Comparison of ENCODE assay signal across 9 cellular contexts in the genomic region with DNA sequence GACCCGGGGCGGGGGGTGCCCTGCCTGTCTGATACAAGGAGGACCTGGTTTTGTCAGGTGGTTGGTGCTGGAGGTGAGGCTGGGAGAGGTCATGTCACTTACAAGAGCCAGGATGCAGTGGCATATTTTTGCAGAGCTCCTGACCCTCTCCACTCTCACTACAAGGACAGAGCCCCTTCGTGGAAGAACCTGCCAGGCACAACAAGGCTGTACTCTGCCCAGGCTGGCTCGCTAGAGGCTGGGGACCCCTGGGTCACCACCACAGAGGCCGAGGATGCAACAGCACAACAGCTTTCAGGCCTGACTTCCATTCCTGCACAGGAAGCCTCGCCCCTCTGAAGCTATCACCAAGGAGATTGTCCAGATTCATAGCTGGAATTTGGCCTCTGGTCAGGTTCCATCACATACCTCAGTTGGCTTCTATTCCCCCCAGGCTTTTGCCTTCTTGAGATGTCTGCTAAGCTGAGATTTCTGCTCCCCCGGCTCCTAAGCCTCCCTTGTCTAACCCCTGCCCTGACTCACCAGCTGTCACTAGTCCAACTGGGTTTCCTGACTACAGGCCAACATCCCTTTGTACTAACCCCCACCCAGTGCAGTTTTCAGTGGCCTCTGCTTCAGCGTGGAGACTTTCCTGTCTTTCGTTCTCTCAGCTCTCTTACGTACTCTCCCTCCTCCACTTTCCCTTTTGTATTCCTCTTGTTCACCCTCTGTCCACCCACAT.
DNase-seq lines count a peak whose midpoint lies in the region; ATAC-seq, FAIRE-seq and TF ChIP-seq lines count a peak whose summit lies in the region.
"Had no signal": no experiment of that assay in that cellular context is flagged by ENCODE, and none has a peak within 500 bp of the region (broad histone marks: within the 10 kb centered on the region; RNA-seq: fewer than 3 reads in every experiment).

No MANE protein-coding gene starts in this region.

- H3K9me3 ChIP-seq in AG04450 (ENCODE audit: control insufficient read depth, insufficient read depth, low read length) (no peaks in the 10 kb centered on the region), RWPE2 (ENCODE audit: severe bottlenecking) (no peaks in the 10 kb centered on the region), osteoblast (ENCODE audit: low read depth, low read length) (no peaks in the 10 kb centered on the region)
- no peaks in the 10 kb centered on the region for H3K9me3 ChIP-seq in CD8-positive, alpha-beta T cell (ENCODE audit: low read length)

- no peaks in the 10 kb centered on the region for H4K20me1 ChIP-seq in osteoblast (ENCODE audit: insufficient read depth, low read length)

- DNase-seq in AG04450 (ENCODE audit: low read depth, low spot score) (peak; percentile 86), RWPE2 (ENCODE audit: low spot score) (peak; percentile 91), frontal cortex (ENCODE audit: low spot score in 2 of 2) (peak; percentile 39 to 75), osteoblast (ENCODE audit: insufficient read length, low spot score, missing footprints) (peak; percentile 97), NOMO-1 treated with dmso at 0.1 percent for 144 hours (lab: John Stamatoyannopoulos, UW; ENCODE audit: unreplicated experiment) (no peak), AML-193 (lab: John Stamatoyannopoulos, UW) (no peak), T-helper 9 cell (no peak)
- DNase-seq in CD8-positive, alpha-beta T cell: no peak
- DNase-seq: SHP77 treated with DMSO at 0.1 percent for 48 hours had no signal

- H3K4me3 ChIP-seq in AG04450 (ENCODE audit: low read depth, low read length): no peak overlapping the region
- H3K4me3 ChIP-seq in RWPE2 (ENCODE audit: severe bottlenecking): no peak overlapping the region
- no peak overlapping the region for H3K4me3 ChIP-seq in osteoblast (ENCODE audit: insufficient read depth, low read length)
- no peak overlapping the region for H3K4me3 ChIP-seq in CD8-positive, alpha-beta T cell (ENCODE audit: low read depth, low read length)

- intact Hi-C loops in CD8-positive, alpha-beta T cell (cut with DNase I, micrococcal nuclease): no loop called here

- H3K4me1 Mint-ChIP-seq in CD8-positive, alpha-beta T cell (ENCODE audit: low read depth): no peaks in the 10 kb centered on the region

- H3K27ac ChIP-seq in AG04450 (ENCODE audit: low read depth, low read length): peak overlapping the region; percentile 70
- peak overlapping the region; percentile 97 for H3K27ac ChIP-seq in RWPE2 (ENCODE audit: poor library complexity, severe bottlenecking)
- H3K27ac ChIP-seq in osteoblast (ENCODE audit: low read depth, low read length): peak overlapping the region; percentile 14
- H3K27ac ChIP-seq in CD8-positive, alpha-beta T cell (ENCODE audit: low read depth, low read length): no peak overlapping the region

- CTCF ChIA-PET in AG04450 (lab: Charles Lee): interaction anchor here (0.5 to 0.9 kb wide), 3 partner anchors 67 to 1603 kb away, joined by 3 to 4 read pairs (median 3); no protein-coding TSS in a partner anchor
- CTCF ChIA-PET in CD8-positive, alpha-beta T cell (lab: Charles Lee): no interaction called here

- H3K27me3 ChIP-seq in AG04450 (ENCODE audit: control insufficient read depth, insufficient read depth, low read length): no peaks in the 10 kb centered on the region
- no peaks in the 10 kb centered on the region for H3K27me3 ChIP-seq in RWPE2 (ENCODE audit: insufficient read depth, poor library complexity, severe bottlenecking)
- H3K27me3 ChIP-seq in osteoblast (ENCODE audit: insufficient read depth, low read length): no peaks in the 10 kb centered on the region
- H3K27me3 ChIP-seq in CD8-positive, alpha-beta T cell (ENCODE audit: insufficient read depth, low read length): no peaks in the 10 kb centered on the region

- no peaks in the 10 kb centered on the region for H3K36me3 ChIP-seq in RWPE2 (ENCODE audit: low read depth)
- no peaks in the 10 kb centered on the region for H3K36me3 ChIP-seq in osteoblast (ENCODE audit: insufficient read depth, low read length)
- H3K36me3 ChIP-seq in CD8-positive, alpha-beta T cell (ENCODE audit: insufficient read depth, low read length): no peaks in the 10 kb centered on the region

- FAIRE-seq in frontal cortex (lab: Jason Lieb, UNC): no peak

- TF ChIP-seq CTCF in AG04450 (IDR thresholded peaks at IDR 0.05; ENCODE audit: low read depth, low read length): no peak
- TF ChIP-seq CTCF in RWPE2 (IDR thresholded peaks at IDR 0.05; ENCODE audit: poor library complexity, severe bottlenecking): no peak
- TF ChIP-seq CTCF in osteoblast (IDR thresholded peaks at IDR 0.05; ENCODE audit: extremely low read depth, low read depth, low read length): no peak
- no peak for TF ChIP-seq CTCF in CD8-positive, alpha-beta T cell (IDR thresholded peaks at IDR 0.05)

- H3K9me3 Mint-ChIP-seq in CD8-positive, alpha-beta T cell: no peaks in the 10 kb centered on the region

- H3K79me2 ChIP-seq in osteoblast (ENCODE audit: insufficient read depth, low read length): no peaks in the 10 kb centered on the region

- H3K4me2 ChIP-seq in osteoblast (ENCODE audit: insufficient read depth, low read length): peak overlapping the region; percentile 59

- POLR2A ChIA-PET in AG04450 (lab: Yijun Ruan, JAX): interaction anchor here (0.6 to 2.0 kb wide), 4 partner anchors 14 to 168 kb away, joined by 4 to 14 read pairs (median 6); a partner anchor contains a TSS
- POLR2A ChIA-PET in CD8-positive, alpha-beta T cell (lab: Charles Lee): interaction anchor here (0.6 kb wide), 1 partner anchor 59 kb away, joined by 3 read pairs; no protein-coding TSS in a partner anchor

- no peak overlapping the region for H3K4me3 Mint-ChIP-seq in CD8-positive, alpha-beta T cell

- H3K27ac Mint-ChIP-seq in CD8-positive, alpha-beta T cell: no peak overlapping the region

- no peaks in the 10 kb centered on the region for H3K27me3 Mint-ChIP-seq in CD8-positive, alpha-beta T cell (ENCODE audit: low read depth)

- H3K36me3 Mint-ChIP-seq in CD8-positive, alpha-beta T cell: peaks cover 22% of the 10 kb centered on the region

- ATAC-seq in RWPE2 (ENCODE audit: low read depth): peak; percentile 81
- ATAC-seq in CD8-positive, alpha-beta T cell: no peak

- H3K4me1 ChIP-seq in RWPE2 (ENCODE audit: insufficient read depth, poor library complexity, severe bottlenecking) (peaks cover 32% of the 10 kb centered on the region), osteoblast (ENCODE audit: insufficient read depth, low read length) (peaks cover 25% of the 10 kb centered on the region)
- no peaks in the 10 kb centered on the region for H3K4me1 ChIP-seq in CD8-positive, alpha-beta T cell (ENCODE audit: insufficient read depth, low read length)

- H2AFZ ChIP-seq in osteoblast (ENCODE audit: low read length): no peak overlapping the region

Comparison
In these comparisons a context has a peak if more than half of its experiments do, and no peak if none do; other contexts are left out.
1. DNase-seq: peak in AG04450 (single experiment), RWPE2 (single experiment), frontal cortex (2 of 2) and osteoblast (single experiment); none in CD8-positive, alpha-beta T cell (0 of 7), NOMO-1 treated with dmso at 0.1 percent for 144 hours (single experiment), AML-193 (0 of 2) and T-helper 9 cell (single experiment).